In genomic region chr6:156359912-156360311, GRCh38 we compare ENCODE assay signal across 17 cellular contexts.
A peak's percentile ranks its signal among the peaks of the same experiment; 100 is the strongest.
DNase-seq lines count a peak whose midpoint lies in the region; ATAC-seq and TF ChIP-seq lines count a peak whose summit lies in the region.
"Had no signal": no experiment of that assay in that cellular context is flagged by ENCODE, and none has a peak within 500 bp of the region (broad histone marks: within the 10 kb centered on the region; RNA-seq: fewer than 3 reads in every experiment).

No MANE protein-coding gene starts in this region.

- no peaks in the 10 kb centered on the region for H3K4me1 ChIP-seq in MM.1S (ENCODE audit: low read length)

- no peak for DNase-seq in GM06990 (ENCODE audit: extremely low read depth, insufficient read length)
- DNase-seq in MM.1S, result no peak
- DNase-seq in dermis blood vessel endothelial cell, result peak; percentile 27
- DNase-seq in SKM-1 treated with dmso at 0.1 percent for 144 hours (lab: John Stamatoyannopoulos, UW; ENCODE audit: unreplicated experiment), result no peak
- no peak for DNase-seq in amygdala (lab: John Stamatoyannopoulos, UW)
- DNase-seq: activated CD4-positive, alpha-beta T cell treated with anti-CD3 and anti-CD28 coated beads, Interleukin-2, amount 50 U/mL, for 1 hour; activated naive CD8-positive, alpha-beta T cell treated with anti-CD3 and anti-CD28 coated beads, Interleukin-2, amount 10 ng/mL, durations not matched to agents 7 days and 5 days; DMS153; left cardiac atrium; NCI-H2029; NCI-H774; T-helper 9 cell; trophoblast cell had no signal

- H3K27ac ChIP-seq in 22Rv1, result no peak overlapping the region
- H3K27ac ChIP-seq in MM.1S (ENCODE audit: low read length), result no peak overlapping the region

- H4K20me1 ChIP-seq in MM.1S (ENCODE audit: insufficient read depth, low read length), result no peaks in the 10 kb centered on the region

- no peaks in the 10 kb centered on the region for H3K9me2 ChIP-seq in MM.1S (replicated peaks; ENCODE audit: insufficient read depth, low read length)

- H3K4me2 ChIP-seq in MM.1S (ENCODE audit: low read depth, low read length), result no peak overlapping the region

- no peak overlapping the region for H3K9ac ChIP-seq in MM.1S (ENCODE audit: low read length)

- no peaks in the 10 kb centered on the region for H3K27me3 ChIP-seq in GM06990 (replicated peaks; ENCODE audit: control insufficient read depth, insufficient read depth, low read length)
- no peaks in the 10 kb centered on the region for H3K27me3 ChIP-seq in MM.1S (replicated peaks; ENCODE audit: insufficient read depth, low read length)

- ATAC-seq in GM19467 (IDR thresholded peaks at IDR 0.05; ENCODE audit: unreplicated experiment), result no peak
- no peak for ATAC-seq in GM18868 (IDR thresholded peaks at IDR 0.05; ENCODE audit: unreplicated experiment)
- ATAC-seq: left cardiac atrium; stimulated activated effector memory CD8-positive, alpha-beta T cell treated with anti-CD3 and anti-CD28 coated beads, Interleukin-12 subunit alpha, Interleukin-12 subunit beta, amount 100 ng/mL, for 72 hours had no signal

- H3F3A ChIP-seq in MM.1S (ENCODE audit: insufficient read depth, low read length), result no peaks in the 10 kb centered on the region

- TF ChIP-seq CTCF in 22Rv1 (IDR thresholded peaks at IDR 0.05) (peak; percentile 51), GM06990 (IDR thresholded peaks at IDR 0.05; ENCODE audit: insufficient read depth, low read length, poor library complexity, severe bottlenecking) (peak; percentile 43), MM.1S (IDR thresholded peaks at IDR 0.05; ENCODE audit: low read length) (peak; percentile 11; the same call in 1 of the 2 replicates)

- no peak overlapping the region for H3K4me3 ChIP-seq in GM06990 (replicated peaks; ENCODE audit: low read depth, low read length)
- H3K4me3 ChIP-seq in MM.1S (ENCODE audit: low read length), result no peak overlapping the region

- H2AFZ ChIP-seq in MM.1S (ENCODE audit: low read length), result no peak overlapping the region

- no peaks in the 10 kb centered on the region for H3K79me2 ChIP-seq in MM.1S (ENCODE audit: low read length)

- H3K9me3 ChIP-seq in MM.1S (replicated peaks; ENCODE audit: insufficient read depth, low read length), result no peaks in the 10 kb centered on the region

- no peaks in the 10 kb centered on the region for H3K36me3 ChIP-seq in GM06990 (ENCODE audit: control insufficient read depth, insufficient read depth, low read length)
- no peaks in the 10 kb centered on the region for H3K36me3 ChIP-seq in MM.1S (replicated peaks; ENCODE audit: insufficient read depth, low read length)
